1 cellular context compared by ENCODE assay signal in genomic region chr2:98454073-98454472, GRCh38.
TF ChIP-seq lines count a peak whose summit lies in the region.

No MANE protein-coding gene starts in this region.

TF ChIP-seq in HepG2, 621 proteins besides CTCF, POLR2A, EP300 and RAD21:
- no peak for TF ChIP-seq YEATS4 (CRISPR knock-in tag; IDR thresholded peaks at IDR 0.05; ENCODE audit: borderline replicate concordance)
- TF ChIP-seq ESRRA (CRISPR knock-in tag; IDR thresholded peaks at IDR 0.05; ENCODE audit: low read depth) = no peak
- TF ChIP-seq REST (IDR thresholded peaks at IDR 0.05; ENCODE audit: borderline replicate concordance in 1 of 2, low read depth in 1 of 2, low read length in 2 of 2) = no peak
- TF ChIP-seq GATAD1 (CRISPR knock-in tag; IDR thresholded peaks at IDR 0.05) = no peak
- TF ChIP-seq DPF2 (CRISPR knock-in tag; IDR thresholded peaks at IDR 0.05; ENCODE audit: borderline replicate concordance, low read depth) = no peak
- no peak for TF ChIP-seq GTF3A (CRISPR knock-in tag; conservative IDR thresholded peaks at IDR 0.05)
- no peak for TF ChIP-seq KDM2A (CRISPR knock-in tag; IDR thresholded peaks at IDR 0.05; ENCODE audit: borderline replicate concordance, low read depth)
- TF ChIP-seq ZNF629 (CRISPR knock-in tag; conservative IDR thresholded peaks at IDR 0.05) = peak; percentile 67
- peak; percentile 40; the same call in 1 of the 2 replicates for TF ChIP-seq ZNF281 (CRISPR knock-in tag; IDR thresholded peaks at IDR 0.05; ENCODE audit: borderline replicate concordance)
- no peak for TF ChIP-seq SNRNP70 (IDR thresholded peaks at IDR 0.05; ENCODE audit: low read depth, low read length)
- no peak for TF ChIP-seq SNAPC5 (CRISPR knock-in tag; IDR thresholded peaks at IDR 0.05; ENCODE audit: borderline replicate concordance)
- TF ChIP-seq ZNF10 (CRISPR knock-in tag; IDR thresholded peaks at IDR 0.05; ENCODE audit: borderline replicate concordance, low read depth) = no peak
